In genomic region chr5:98106116-98107088, GRCh38 we compare ENCODE assay signal across 18 cellular contexts.
DNase-seq lines count a peak whose midpoint lies in the region; FAIRE-seq and TF ChIP-seq lines count a peak whose summit lies in the region.
"Had no signal": no experiment of that assay in that cellular context is flagged by ENCODE, and none has a peak within 500 bp of the region (broad histone marks: within the 10 kb centered on the region; RNA-seq: fewer than 3 reads in every experiment).

No MANE protein-coding gene starts in this region.

- H3K79me1 ChIP-seq in mesenchymal stem cell (replicated peaks; ENCODE audit: low read length, poor library complexity, severe bottlenecking): no peaks in the 10 kb centered on the region

- H2AK5ac ChIP-seq in mesenchymal stem cell (ENCODE audit: low read length, severe bottlenecking): no peak overlapping the region

- POLR2A ChIA-PET in AG04449 (lab: Yijun Ruan, JAX) (interaction anchor here (0.6 to 1.1 kb wide), 3 partner anchors 243 to 674 kb away, joined by 3 read pairs; no protein-coding TSS in a partner anchor), RWPE1 (lab: Yijun Ruan, JAX; ENCODE audit: low non-redundant PET) (no interaction called here)

- no peak overlapping the region for H3K14ac ChIP-seq in mesenchymal stem cell (ENCODE audit: low read length in 2 of 2)

- H3K23ac ChIP-seq in mesenchymal stem cell (ENCODE audit: low read length in 2 of 2): no peak overlapping the region

- H2AFZ ChIP-seq in GM23248 (peak overlapping the region; percentile 50), astrocyte (ENCODE audit: low read depth, low read length) (peak overlapping the region; percentile 13), mesenchymal stem cell (ENCODE audit: low read depth, low read length) (no peak overlapping the region), smooth muscle cell (ENCODE audit: low read depth) (no peak overlapping the region)

- H3K36me3 ChIP-seq in GM23248 (ENCODE audit: low read depth) (no peaks in the 10 kb centered on the region), astrocyte (ENCODE audit: insufficient read depth, low read length) (no peaks in the 10 kb centered on the region), mesenchymal stem cell (ENCODE audit: control insufficient read depth in 1 of 2, insufficient read depth in 2 of 2, low read depth in 1 of 2, low read length in 2 of 2) (no peaks in the 10 kb centered on the region), smooth muscle cell (ENCODE audit: low read depth) (no peaks in the 10 kb centered on the region)
- H3K36me3 ChIP-seq: lower lobe of right lung, MG63 had no signal

- DNase-seq in AG04449 (ENCODE audit: low read depth, low spot score) (peak; percentile 82), GM23248 (peak; percentile 84), astrocyte (ENCODE audit: low read depth) (peak; percentile 68), mesenchymal stem cell (peak; percentile 51), RWPE1 (ENCODE audit: low spot score) (no peak), NCI-H1694 (lab: John Stamatoyannopoulos, UW) (no peak), smooth muscle cell (lab: John Stamatoyannopoulos, UW; ENCODE audit: unreplicated experiment) (no peak)
- DNase-seq in effector CD4-positive, alpha-beta T cell: no peak
- DNase-seq: activated CD4-positive, alpha-beta T cell treated with anti-CD3 and anti-CD28 coated beads, Interleukin-2, amount 50 U/mL, for 48 hours; activated T-cell treated with anti-CD3 and anti-CD28 coated beads, Interleukin-2, amount 50 U/mL, for 48 hours; central memory CD4-positive, alpha-beta T cell; endodermal cell; lower lobe of right lung; MG63; naive thymus-derived CD4-positive, alpha-beta T cell; NCI-H2081 treated with DMSO at 0.1 percent for 48 hours; SW 1271 had no signal

- H3K4me3 ChIP-seq in AG04449 (ENCODE audit: low read depth, low read length) (no peak overlapping the region), GM23248 (no peak overlapping the region), astrocyte (ENCODE audit: insufficient read depth, low read depth, low read length) (no peak overlapping the region), mesenchymal stem cell (ENCODE audit: insufficient read depth in 1 of 2, low read depth in 1 of 2, low read length in 2 of 2) (no peak overlapping the region), smooth muscle cell (no peak overlapping the region)
- H3K4me3 ChIP-seq: lower lobe of right lung, MG63 had no signal

- peaks cover 35% of the 10 kb centered on the region for H3K4me1 Mint-ChIP-seq in astrocyte (ENCODE audit: low read depth, unreplicated experiment)
- H3K4me1 Mint-ChIP-seq: endodermal cell; naive thymus-derived CD4-positive, alpha-beta T cell had no signal

- no peaks in the 10 kb centered on the region for H3K27me3 Mint-ChIP-seq in astrocyte (ENCODE audit: low read depth, unreplicated experiment)

- H3K27ac Mint-ChIP-seq in astrocyte (ENCODE audit: unreplicated experiment): peak overlapping the region; percentile 81
- H3K27ac Mint-ChIP-seq: endodermal cell; naive thymus-derived CD4-positive, alpha-beta T cell had no signal

- H3K4me1 ChIP-seq in GM23248 (ENCODE audit: insufficient read depth): peaks cover 58% of the 10 kb centered on the region
- peaks cover 36% of the 10 kb centered on the region for H3K4me1 ChIP-seq in astrocyte (ENCODE audit: insufficient read depth, low read length)
- H3K4me1 ChIP-seq in mesenchymal stem cell (ENCODE audit: control insufficient read depth, insufficient read depth, low read depth, low read length): peaks cover 3% of the 10 kb centered on the region
- peaks cover 5% of the 10 kb centered on the region for H3K4me1 ChIP-seq in smooth muscle cell (ENCODE audit: low read depth)
- H3K4me1 ChIP-seq: lower lobe of right lung had no signal

- WGBS in GM23248 (ENCODE audit: low coverage in 1 of 2, low lambda C conversion rate in 2 of 2, missing lambda C conversion rate in 2 of 2), 2 experiments: 55 to 56% methylated on average over 5 of the region's 5 CpGs
- 85% methylated on average over 3 of the region's 5 CpGs for WGBS in mesenchymal stem cell
- WGBS in smooth muscle cell (ENCODE audit: low lambda C conversion rate): 67% methylated on average over 5 of the region's 5 CpGs

- peak; percentile 56 for FAIRE-seq in astrocyte (lab: Jason Lieb, UNC)
- FAIRE-seq: D721Med had no signal

- no peaks in the 10 kb centered on the region for H3K9me3 ChIP-seq in GM23248 (ENCODE audit: low read depth)
- H3K9me3 ChIP-seq in astrocyte (ENCODE audit: insufficient read depth, low read depth, low read length): no peaks in the 10 kb centered on the region
- H3K9me3 ChIP-seq in mesenchymal stem cell (ENCODE audit: control insufficient read depth, low read length): no peaks in the 10 kb centered on the region
- H3K9me3 ChIP-seq in smooth muscle cell (replicated peaks; ENCODE audit: low read depth): no peaks in the 10 kb centered on the region
- H3K9me3 ChIP-seq: lower lobe of right lung, MG63 had no signal

- H4K20me1 ChIP-seq in GM23248 (ENCODE audit: insufficient read depth) (no peaks in the 10 kb centered on the region), astrocyte (ENCODE audit: insufficient read depth, low read length) (no peaks in the 10 kb centered on the region), smooth muscle cell (ENCODE audit: low read depth) (no peaks in the 10 kb centered on the region)

- no peaks in the 10 kb centered on the region for H3K9me3 Mint-ChIP-seq in astrocyte (ENCODE audit: unreplicated experiment)
- H3K9me3 Mint-ChIP-seq: endodermal cell had no signal

- no peak overlapping the region for H2BK15ac ChIP-seq in mesenchymal stem cell (ENCODE audit: low read depth, poor library complexity, severe bottlenecking)

- TF ChIP-seq CTCF in AG04449 (IDR thresholded peaks at IDR 0.05; ENCODE audit: insufficient read depth, low read length, missing control alignments): no peak
- TF ChIP-seq CTCF in astrocyte (IDR thresholded peaks at IDR 0.05; ENCODE audit: insufficient read depth, low read depth, low read length): no peak
- TF ChIP-seq CTCF in RWPE1 (conservative IDR thresholded peaks at IDR 0.05; ENCODE audit: low read depth): no peak
- no peak for TF ChIP-seq CTCF in smooth muscle cell (IDR thresholded peaks at IDR 0.05; ENCODE audit: borderline replicate concordance, insufficient read depth, poor library complexity, severe bottlenecking)

- H3F3A ChIP-seq in GM23248 (ENCODE audit: insufficient read depth): peaks cover 42% of the 10 kb centered on the region
- peaks cover 10% of the 10 kb centered on the region for H3F3A ChIP-seq in smooth muscle cell (ENCODE audit: low read depth)

- H3K36me3 Mint-ChIP-seq in astrocyte (ENCODE audit: low read depth, unreplicated experiment): no peaks in the 10 kb centered on the region
- H3K36me3 Mint-ChIP-seq: naive thymus-derived CD4-positive, alpha-beta T cell had no signal

- H3K9me2 ChIP-seq in GM23248 (ENCODE audit: insufficient read depth): no peaks in the 10 kb centered on the region

- no peak overlapping the region for H2BK12ac ChIP-seq in mesenchymal stem cell (ENCODE audit: low read length in 2 of 2)

- H3K79me2 ChIP-seq in GM23248 (ENCODE audit: insufficient read depth) (no peaks in the 10 kb centered on the region), astrocyte (ENCODE audit: insufficient read depth, low read length) (no peaks in the 10 kb centered on the region), smooth muscle cell (ENCODE audit: low read depth) (no peaks in the 10 kb centered on the region)

- H4K91ac ChIP-seq in mesenchymal stem cell (ENCODE audit: low read length): no peak overlapping the region

- H3K27ac ChIP-seq in GM23248: peak overlapping the region; percentile 98
- H3K27ac ChIP-seq in astrocyte (ENCODE audit: low read depth, low read length): peak overlapping the region; percentile 99
- no peak overlapping the region for H3K27ac ChIP-seq in mesenchymal stem cell (ENCODE audit: low read length, poor library complexity, severe bottlenecking)
- no peak overlapping the region for H3K27ac ChIP-seq in RWPE1
- no peak overlapping the region for H3K27ac ChIP-seq in smooth muscle cell (ENCODE audit: low read depth)
- H3K27ac ChIP-seq: lower lobe of right lung had no signal

- H3K4me3 Mint-ChIP-seq in astrocyte (ENCODE audit: unreplicated experiment): no peak overlapping the region
- H3K4me3 Mint-ChIP-seq: endodermal cell; naive thymus-derived CD4-positive, alpha-beta T cell had no signal

- CTCF ChIA-PET in AG04449 (lab: Yijun Ruan, JAX): interaction anchor here (1.3 to 2.0 kb wide), 2 partner anchors 100 to 662 kb away, joined by 3 to 5 read pairs; no protein-coding TSS in a partner anchor
- CTCF ChIA-PET in RWPE1 (lab: Yijun Ruan, JAX): interaction anchor here (0.6 kb wide), 3 partner anchors 9 to 554 kb away, joined by 3 to 5 read pairs (median 4); no protein-coding TSS in a partner anchor

- peak overlapping the region; percentile 0 for H3K4me2 ChIP-seq in GM23248 (ENCODE audit: unreplicated experiment)
- no peak overlapping the region for H3K4me2 ChIP-seq in astrocyte (ENCODE audit: low read length)
- H3K4me2 ChIP-seq in mesenchymal stem cell (ENCODE audit: low read length, poor library complexity, severe bottlenecking): no peak overlapping the region
- no peak overlapping the region for H3K4me2 ChIP-seq in smooth muscle cell

- H3K9ac ChIP-seq in GM23248 (peak overlapping the region; percentile 72), astrocyte (ENCODE audit: low read length) (peak overlapping the region; percentile 26), mesenchymal stem cell (ENCODE audit: low read length) (no peak overlapping the region), smooth muscle cell (ENCODE audit: low read depth) (no peak overlapping the region)

- no peaks in the 10 kb centered on the region for H3K27me3 ChIP-seq in GM23248 (replicated peaks; ENCODE audit: insufficient read depth)
- H3K27me3 ChIP-seq in astrocyte (ENCODE audit: insufficient read depth, low read length): no peaks in the 10 kb centered on the region
- H3K27me3 ChIP-seq in mesenchymal stem cell (ENCODE audit: control insufficient read depth in 1 of 2, insufficient read depth in 1 of 2, low read length in 2 of 2): no peaks in the 10 kb centered on the region
- no peaks in the 10 kb centered on the region for H3K27me3 ChIP-seq in smooth muscle cell (ENCODE audit: low read depth)
- H3K27me3 ChIP-seq: MG63 had no signal

- in situ Hi-C loops in GM23248 (cut with MboI): no loop called here

- peak overlapping the region in 1 of 2 experiments; percentile 40 for H3K18ac ChIP-seq in mesenchymal stem cell (ENCODE audit: low read depth in 1 of 2, low read length in 2 of 2)

- no peak overlapping the region for H2BK120ac ChIP-seq in mesenchymal stem cell (ENCODE audit: low read depth, low read length)

- no peak overlapping the region for H4K8ac ChIP-seq in mesenchymal stem cell (ENCODE audit: low read length)

- H3K4ac ChIP-seq in mesenchymal stem cell (ENCODE audit: low read depth in 1 of 2, low read length in 2 of 2): no peak overlapping the region

- no peak overlapping the region for H2BK5ac ChIP-seq in mesenchymal stem cell (ENCODE audit: low read depth, low read length, poor library complexity, severe bottlenecking)

Comparison
In these comparisons a context has a peak if more than half of its experiments do, and no peak if none do; other contexts are left out.
1. DNase-seq: peak in AG04449 (single experiment), GM23248 (single experiment), astrocyte (single experiment) and mesenchymal stem cell (single experiment); none in RWPE1 (single experiment), effector CD4-positive, alpha-beta T cell (single experiment), NCI-H1694 (single experiment) and smooth muscle cell (single experiment).
2. H2AFZ ChIP-seq: peak in GM23248 (single experiment) and astrocyte (single experiment); none in mesenchymal stem cell (single experiment) and smooth muscle cell (single experiment).
3. H3K27ac ChIP-seq: peak in GM23248 (single experiment) and astrocyte (single experiment); none in mesenchymal stem cell (single experiment), RWPE1 (single experiment) and smooth muscle cell (single experiment).
4. H3K9ac ChIP-seq: peak in GM23248 (single experiment) and astrocyte (single experiment); none in mesenchymal stem cell (single experiment) and smooth muscle cell (single experiment).